18 cellular contexts compared by ENCODE assay signal in the genomic region with DNA sequence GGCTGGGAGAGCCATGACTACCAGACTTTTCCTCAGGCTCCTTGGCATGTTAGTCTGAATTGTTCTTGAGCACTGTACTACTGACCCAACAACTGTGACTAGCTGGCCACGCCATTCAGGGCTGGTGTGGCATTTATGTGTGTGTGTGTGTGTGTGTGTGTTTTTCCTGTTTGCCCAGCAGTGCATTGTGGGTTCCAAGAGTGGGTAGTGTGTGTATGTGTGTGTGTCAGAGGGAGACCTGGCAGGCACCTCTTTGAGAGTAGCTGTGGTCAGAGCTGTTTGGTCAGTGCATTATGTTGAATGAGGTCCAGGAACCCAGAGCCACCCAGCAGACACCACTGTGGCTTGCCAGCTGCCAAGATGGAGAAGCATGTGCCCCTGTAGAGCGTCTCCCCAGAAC. TPM values are rescaled to one million over a fixed set of nuclear protein-coding genes. Genes with fewer than 3 reads are reported as not detected.
A peak's percentile ranks its signal among the peaks of the same experiment; 100 is the strongest.
DNase-seq lines count a peak whose midpoint lies in the region; ATAC-seq and TF ChIP-seq lines count a peak whose summit lies in the region.
"Had no signal": no experiment of that assay in that cellular context is flagged by ENCODE, and none has a peak within 500 bp of the region (broad histone marks: within the 10 kb centered on the region; RNA-seq: fewer than 3 reads in every experiment).

No MANE protein-coding gene starts in this region.

- POLR2A ChIA-PET in HEK293 (lab: Yijun Ruan, JAX): interaction anchor here (1.4 kb wide), 1 partner anchor 63 kb away, joined by 3 read pairs; no protein-coding TSS in a partner anchor

- H3K27me3 ChIP-seq in BLaER1 treated with 17β-estradiol and CSF1 and Interleukin-3, amounts not matched to agents 10 nM and 100 nM: peaks cover 0 to 14% (median 0%) of the 10 kb centered on the region in 11 experiments; a peak in 2 of 22 replicates
- H3K27me3 ChIP-seq: body of pancreas, neutrophil had no signal

- H3K36me3 ChIP-seq in BLaER1 treated with 17β-estradiol and CSF1 and Interleukin-3, amounts not matched to agents 10 nM and 100 nM: peaks cover 24 to 76% (median 59%) of the 10 kb centered on the region in 11 experiments; a peak in 21 of 22 replicates
- H3K36me3 ChIP-seq in HEK293 (ENCODE audit: control insufficient read depth in 2 of 2, insufficient read depth in 1 of 2, low read length in 2 of 2): peaks cover 21 to 75% of the 10 kb centered on the region in 2 experiments

- H3K27me3 Mint-ChIP-seq in activated T-helper 17 cell treated with anti-CD3 and anti-CD28 coated beads, Interleukin-2, amount 50 U/mL, for 72 hours: no peaks in the 10 kb centered on the region
- H3K27me3 Mint-ChIP-seq: activated CD4-positive, alpha-beta memory T cell treated with anti-CD3 and anti-CD28 coated beads for 36 hours; stimulated activated naive CD8-positive, alpha-beta T cell treated with anti-CD3 and anti-CD28 coated beads, Interleukin-15, Interleukin-2, amounts not matched to agents 100 ng/mL and 50 ng/mL, for 24 hours had no signal

- no peak for TF ChIP-seq CTCF in HEK293 (tag by site-specific recombination; IDR thresholded peaks at IDR 0.05)

- H3K4me3 ChIP-seq in BLaER1 treated with 17β-estradiol and CSF1 and Interleukin-3, amounts not matched to agents 10 nM and 100 nM: no peak overlapping the region
- no peak overlapping the region for H3K4me3 ChIP-seq in HEK293 (ENCODE audit: low read depth, low read length)
- H3K4me3 ChIP-seq: body of pancreas, coronary artery, smooth muscle cell had no signal

- H3K9me3 Mint-ChIP-seq in activated T-helper 17 cell treated with anti-CD3 and anti-CD28 coated beads, Interleukin-2, amount 50 U/mL, for 72 hours: no peaks in the 10 kb centered on the region
- H3K9me3 Mint-ChIP-seq: activated CD4-positive, alpha-beta memory T cell treated with anti-CD3 and anti-CD28 coated beads for 36 hours; activated naive CD4-positive, alpha-beta T cell treated with anti-CD3 and anti-CD28 coated beads, Interleukin-2, amount 50 U/mL, for 72 hours; CD8-positive, alpha-beta memory T cell; stimulated activated naive CD8-positive, alpha-beta T cell treated with anti-CD3 and anti-CD28 coated beads, Interleukin-15, Interleukin-2, amounts not matched to agents 100 ng/mL and 50 ng/mL, for 24 hours had no signal

- H3K9me3 ChIP-seq in BLaER1 treated with 17β-estradiol and CSF1 and Interleukin-3, amounts not matched to agents 10 nM and 100 nM (replicated peaks in 1 of 11): no peaks in the 10 kb centered on the region
- H3K9me3 ChIP-seq in HEK293 (ENCODE audit: control insufficient read depth, insufficient read depth, low read depth, low read length): no peaks in the 10 kb centered on the region
- H3K9me3 ChIP-seq: body of pancreas, neutrophil had no signal

- peak overlapping the region; percentile 2 to 86 (median 75); a peak in 19 of 22 replicates for H3K4me2 ChIP-seq in BLaER1 treated with 17β-estradiol and CSF1 and Interleukin-3, amounts not matched to agents 10 nM and 100 nM
- H3K4me2 ChIP-seq: smooth muscle cell had no signal

- peak; percentile 12 for ATAC-seq in activated T-helper 17 cell treated with anti-CD3 and anti-CD28 coated beads, Interleukin-2, amount 50 U/mL, for 72 hours (replicated peaks)
- peak; percentile 9 for ATAC-seq in left lobe of liver

- H3K9ac ChIP-seq in BLaER1 treated with 17β-estradiol and CSF1 and Interleukin-3, amounts not matched to agents 10 nM and 100 nM: 0 out of 22 replicates have a peak overlapping the region, but pooled peaks of 1 of the 11 experiments have one; percentile 41

- peaks cover 7% of the 10 kb centered on the region for H3K4me1 Mint-ChIP-seq in activated T-helper 17 cell treated with anti-CD3 and anti-CD28 coated beads, Interleukin-2, amount 50 U/mL, for 72 hours

- DNase-seq in left lobe of liver (ENCODE audit: low spot score): no peak
- DNase-seq in activated CD8-positive, alpha-beta memory T cell treated with anti-CD3 and anti-CD28 coated beads, Interleukin-2, amount 50 U/mL, for 48 hours: no peak
- DNase-seq in NCI-H1092 treated with DMSO at 0.1 percent for 48 hours (lab: John Stamatoyannopoulos, UW): no peak
- no peak for DNase-seq in putamen (ENCODE audit: low spot score)
- no peak for DNase-seq in NCI-H2171 (lab: John Stamatoyannopoulos, UW)
- DNase-seq: NCI-H524 treated with DMSO at 0.1 percent for 48 hours, SIG-M5 had no signal

- H3K27ac ChIP-seq in BLaER1 treated with 17β-estradiol and CSF1 and Interleukin-3, amounts not matched to agents 10 nM and 100 nM: peak overlapping the region in 3 of 11 experiments; percentile 3 to 60 (median 27); a peak in 5 of 22 replicates
- H3K27ac ChIP-seq in HEK293 (ENCODE audit: extremely low read depth, low read depth, low read length): no peak overlapping the region
- H3K27ac ChIP-seq: coronary artery, neutrophil had no signal

- peaks cover 81% of the 10 kb centered on the region for H3K36me3 Mint-ChIP-seq in activated T-helper 17 cell treated with anti-CD3 and anti-CD28 coated beads, Interleukin-2, amount 50 U/mL, for 72 hours (ENCODE audit: low read depth)

- CTCF ChIA-PET in HEK293 (lab: Yijun Ruan, JAX): interaction anchor here (0.5 to 2.9 kb wide), 12 partner anchors 9 to 418 kb away, joined by 3 to 20 read pairs (median 5); partner anchors contain the start of gene SGPL1

- peaks cover 0 to 9% (median 0%) of the 10 kb centered on the region in 11 experiments; a peak in 4 of 22 replicates for H4K20me1 ChIP-seq in BLaER1 treated with 17β-estradiol and CSF1 and Interleukin-3, amounts not matched to agents 10 nM and 100 nM

- peaks cover 22 to 41% (median 38%) of the 10 kb centered on the region in 10 experiments; a peak in 19 of 20 replicates for H3K4me1 ChIP-seq in BLaER1 treated with 17β-estradiol and CSF1 and Interleukin-3, amounts not matched to agents 10 nM and 100 nM
- no peaks in the 10 kb centered on the region for H3K4me1 ChIP-seq in HEK293 (ENCODE audit: control insufficient read depth, insufficient read depth, low read length)
- H3K4me1 ChIP-seq: body of pancreas had no signal

- no peak overlapping the region for H3K4me3 Mint-ChIP-seq in activated T-helper 17 cell treated with anti-CD3 and anti-CD28 coated beads, Interleukin-2, amount 50 U/mL, for 72 hours
- H3K4me3 Mint-ChIP-seq: activated CD4-positive, alpha-beta memory T cell treated with anti-CD3 and anti-CD28 coated beads for 36 hours; CD8-positive, alpha-beta memory T cell; stimulated activated naive CD8-positive, alpha-beta T cell treated with anti-CD3 and anti-CD28 coated beads, Interleukin-15, Interleukin-2, amounts not matched to agents 100 ng/mL and 50 ng/mL, for 24 hours had no signal

- H3K27ac Mint-ChIP-seq in activated T-helper 17 cell treated with anti-CD3 and anti-CD28 coated beads, Interleukin-2, amount 50 U/mL, for 72 hours: peak overlapping the region; percentile 69

TF ChIP-seq in HEK293, 187 proteins besides CTCF, POLR2A, EP300 and RAD21:
- TF ChIP-seq, protein P1, sequence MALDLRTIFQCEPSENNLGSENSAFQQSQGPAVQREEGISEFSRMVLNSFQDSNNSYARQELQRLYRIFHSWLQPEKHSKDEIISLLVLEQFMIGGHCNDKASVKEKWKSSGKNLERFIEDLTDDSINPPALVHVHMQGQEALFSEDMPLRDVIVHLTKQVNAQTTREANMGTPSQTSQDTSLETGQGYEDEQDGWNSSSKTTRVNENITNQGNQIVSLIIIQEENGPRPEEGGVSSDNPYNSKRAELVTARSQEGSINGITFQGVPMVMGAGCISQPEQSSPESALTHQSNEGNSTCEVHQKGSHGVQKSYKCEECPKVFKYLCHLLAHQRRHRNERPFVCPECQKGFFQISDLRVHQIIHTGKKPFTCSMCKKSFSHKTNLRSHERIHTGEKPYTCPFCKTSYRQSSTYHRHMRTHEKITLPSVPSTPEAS (tag by site-specific recombination; IDR thresholded peaks at IDR 0.05): peak; percentile 67
- TF ChIP-seq ZNF157 (tag by site-specific recombination; IDR thresholded peaks at IDR 0.05) (no peak), GLI4 (tag by site-specific recombination; IDR thresholded peaks at IDR 0.05) (no peak), ZNF580 (tag by site-specific recombination; IDR thresholded peaks at IDR 0.05) (no peak), ZNF148 (tag by site-specific recombination; IDR thresholded peaks at IDR 0.05; ENCODE audit: borderline replicate concordance) (no peak), KLF16 (tag by site-specific recombination; IDR thresholded peaks at IDR 0.05) (no peak), MEIS1 (CRISPR knock-in tag; IDR thresholded peaks at IDR 0.05; ENCODE audit: borderline replicate concordance) (no peak), ZNF274 (IDR thresholded peaks at IDR 0.05; ENCODE audit: low read length) (no peak), ZNF274 (tag by site-specific recombination; IDR thresholded peaks at IDR 0.05; ENCODE audit: borderline replicate concordance) (no peak)

RNA-seq across cellular contexts. Expression of gene PCBD1, which starts 9.1 kb away (rescaled TPM):
- 10 to 100 TPM; 36.3 to 47.4 TPM for total RNA-seq in activated T-helper 17 cell treated with anti-CD3 and anti-CD28 coated beads, Interleukin-2, amount 50 U/mL, for 72 hours
- 239 TPM for total RNA-seq in left lobe of liver
